Comparison of ENCODE assay signal across 17 cellular contexts in genomic region chr11:94635072-94635471, GRCh38.
DNase-seq lines count a peak whose midpoint lies in the region; ATAC-seq and TF ChIP-seq lines count a peak whose summit lies in the region.
"Had no signal": no experiment of that assay in that cellular context is flagged by ENCODE, and none has a peak within 500 bp of the region (broad histone marks: within the 10 kb centered on the region; RNA-seq: fewer than 3 reads in every experiment).

No MANE protein-coding gene starts in this region.

- no peak overlapping the region for H3K23ac ChIP-seq in mesenchymal stem cell (ENCODE audit: low read length in 2 of 2)

- H2BK12ac ChIP-seq in mesenchymal stem cell (ENCODE audit: low read length in 2 of 2) = no peak overlapping the region

- H3K4me3 ChIP-seq in right atrium auricular region (no peak overlapping the region), right cardiac atrium (ENCODE audit: low read length) (no peak overlapping the region), mesenchymal stem cell (ENCODE audit: insufficient read depth in 1 of 2, low read depth in 1 of 2, low read length in 2 of 2) (no peak overlapping the region)
- H3K4me3 ChIP-seq: A549; BLaER1 treated with 17β-estradiol and CSF1 and Interleukin-3, amounts not matched to agents 10 nM and 100 nM had no signal

- H4K8ac ChIP-seq in mesenchymal stem cell (ENCODE audit: low read length) = no peak overlapping the region

- H3K4ac ChIP-seq in mesenchymal stem cell (ENCODE audit: low read depth in 1 of 2, low read length in 2 of 2) = no peak overlapping the region

- no peak overlapping the region for H2AFZ ChIP-seq in mesenchymal stem cell (ENCODE audit: low read depth, low read length)

- H3K9me3 ChIP-seq in right atrium auricular region (no peaks in the 10 kb centered on the region), right cardiac atrium (ENCODE audit: control insufficient read depth, low read length) (no peaks in the 10 kb centered on the region), mesenchymal stem cell (ENCODE audit: control insufficient read depth, low read length) (no peaks in the 10 kb centered on the region)
- H3K9me3 ChIP-seq: A549; BLaER1 treated with 17β-estradiol and CSF1 and Interleukin-3, amounts not matched to agents 10 nM and 100 nM had no signal

- H3K27me3 ChIP-seq in right atrium auricular region = no peaks in the 10 kb centered on the region
- H3K27me3 ChIP-seq in right cardiac atrium (ENCODE audit: control insufficient read depth, insufficient read depth) = no peaks in the 10 kb centered on the region
- no peaks in the 10 kb centered on the region for H3K27me3 ChIP-seq in mesenchymal stem cell (ENCODE audit: control insufficient read depth in 1 of 2, insufficient read depth in 1 of 2, low read length in 2 of 2)
- H3K27me3 ChIP-seq: BLaER1 treated with 17β-estradiol and CSF1 and Interleukin-3, amounts not matched to agents 10 nM and 100 nM had no signal

- intact Hi-C loops in right cardiac atrium (cut with DNase I) = no loop called here

- no peak overlapping the region for H3K9ac ChIP-seq in mesenchymal stem cell (ENCODE audit: low read length)
- H3K9ac ChIP-seq: BLaER1 treated with 17β-estradiol and CSF1 and Interleukin-3, amounts not matched to agents 10 nM and 100 nM had no signal

- no peak overlapping the region for H4K91ac ChIP-seq in mesenchymal stem cell (ENCODE audit: low read length)

- DNase-seq in right atrium auricular region (ENCODE audit: low spot score) (peak; percentile 40), right cardiac atrium (no peak), SK-N-DZ (ENCODE audit: low spot score) (peak; percentile 40), mesenchymal stem cell (peak; percentile 12), LoVo (ENCODE audit: low spot score) (no peak), DMS153 (lab: John Stamatoyannopoulos, UW) (no peak)
- no peak for DNase-seq in activated naive CD4-positive, alpha-beta T cell treated with anti-CD3 and anti-CD28 coated beads, Interleukin-2, amount 50 U/mL, for 16 hours
- DNase-seq: Karpas-422, NCI-H1436, NCI-H2029, NCI-H2171, NCI-H446 treated with DMSO at 0.1 percent for 48 hours, RPMI8226, SIG-M5 had no signal

- H3K14ac ChIP-seq in mesenchymal stem cell (ENCODE audit: low read length in 2 of 2) = no peak overlapping the region

- WGBS in right cardiac atrium = 92% methylated on average over 2 of the region's 2 CpGs
- WGBS in mesenchymal stem cell = 87% methylated on average over 2 of the region's 2 CpGs

- no peak overlapping the region for H2BK5ac ChIP-seq in mesenchymal stem cell (ENCODE audit: low read depth, low read length, poor library complexity, severe bottlenecking)

- H3K27ac ChIP-seq in right atrium auricular region (no peak overlapping the region), right cardiac atrium (ENCODE audit: low read length) (no peak overlapping the region), mesenchymal stem cell (ENCODE audit: low read length, poor library complexity, severe bottlenecking) (no peak overlapping the region)
- H3K27ac ChIP-seq: A549; BLaER1 treated with 17β-estradiol and CSF1 and Interleukin-3, amounts not matched to agents 10 nM and 100 nM had no signal

- H3K4me1 ChIP-seq in right atrium auricular region = peaks cover 0 to 17% of the 10 kb centered on the region in 2 donors
- H3K4me1 ChIP-seq in right cardiac atrium (ENCODE audit: control insufficient read depth, insufficient read depth, low read length) = peaks cover 6% of the 10 kb centered on the region
- H3K4me1 ChIP-seq in mesenchymal stem cell (ENCODE audit: control insufficient read depth, insufficient read depth, low read depth, low read length) = no peaks in the 10 kb centered on the region
- H3K4me1 ChIP-seq: A549 had no signal

- no peak overlapping the region for H2BK120ac ChIP-seq in mesenchymal stem cell (ENCODE audit: low read depth, low read length)

- H2AK5ac ChIP-seq in mesenchymal stem cell (ENCODE audit: low read length, severe bottlenecking) = no peak overlapping the region

- TF ChIP-seq CTCF in right atrium auricular region (IDR thresholded peaks at IDR 0.05) = no peak

- ATAC-seq in right cardiac atrium (no peak), GM19023 (IDR thresholded peaks at IDR 0.05; ENCODE audit: unreplicated experiment) (no peak)
- ATAC-seq: A549 had no signal

- no peak overlapping the region for H2BK15ac ChIP-seq in mesenchymal stem cell (ENCODE audit: low read depth, poor library complexity, severe bottlenecking)

- no peaks in the 10 kb centered on the region for H3K36me3 ChIP-seq in right atrium auricular region
- H3K36me3 ChIP-seq in mesenchymal stem cell (ENCODE audit: control insufficient read depth in 1 of 2, insufficient read depth in 2 of 2, low read depth in 1 of 2, low read length in 2 of 2) = no peaks in the 10 kb centered on the region
- H3K36me3 ChIP-seq: BLaER1 treated with 17β-estradiol and CSF1 and Interleukin-3, amounts not matched to agents 10 nM and 100 nM had no signal

- no peak overlapping the region for H3K4me2 ChIP-seq in mesenchymal stem cell (ENCODE audit: low read length, poor library complexity, severe bottlenecking)
- H3K4me2 ChIP-seq: A549; BLaER1 treated with 17β-estradiol and CSF1 and Interleukin-3, amounts not matched to agents 10 nM and 100 nM had no signal

- no peak overlapping the region for H3K18ac ChIP-seq in mesenchymal stem cell (ENCODE audit: low read depth in 1 of 2, low read length in 2 of 2)

- H3K79me1 ChIP-seq in mesenchymal stem cell (replicated peaks; ENCODE audit: low read length, poor library complexity, severe bottlenecking) = no peaks in the 10 kb centered on the region

Comparison
In these comparisons a context has a peak if more than half of its experiments do, and no peak if none do; other contexts are left out.
1. DNase-seq: peak in right atrium auricular region (single experiment), SK-N-DZ (single experiment) and mesenchymal stem cell (single experiment); none in right cardiac atrium (0 of 3), LoVo (single experiment), activated naive CD4-positive, alpha-beta T cell treated with anti-CD3 and anti-CD28 coated beads, Interleukin-2, amount 50 U/mL, for 16 hours (single experiment) and DMS153 (single experiment).